8 cellular contexts compared by ENCODE assay signal in genomic region chr1:36155560-36156328, GRCh38. TPM values are rescaled to one million over a fixed set of nuclear protein-coding genes. Genes with fewer than 3 reads are reported as not detected.
DNase-seq lines count a peak whose midpoint lies in the region; ATAC-seq and TF ChIP-seq lines count a peak whose summit lies in the region.

TSS of gene MAP7D1 (plus strand) at chr1:36156160. CDS start at chr1:36156418, 258 bp downstream.

- H3K4me3 ChIP-seq in KMS-11 (IDR thresholded peaks at IDR 0.05; ENCODE audit: insufficient read depth, low read depth, low read length): peak within 1 kb of the TSS; percentile 70
- H3K4me3 ChIP-seq in SK-N-MC: peak within 1 kb of the TSS; percentile 98
- peak within 1 kb of the TSS; percentile 77 for H3K4me3 ChIP-seq in suprapubic skin

- TF ChIP-seq CTCF in KMS-11 (conservative IDR thresholded peaks at IDR 0.05; ENCODE audit: low read depth, low read length) (no peak), suprapubic skin (IDR thresholded peaks at IDR 0.05) (no peak)

- H3K9me3 ChIP-seq in SK-N-MC (ENCODE audit: low read depth, low read length): no peaks in the 10 kb centered on the region
- H3K9me3 ChIP-seq in suprapubic skin: no peaks in the 10 kb centered on the region

- H3K27ac ChIP-seq in KMS-11: peak within 1 kb of the TSS; percentile 81
- H3K27ac ChIP-seq in SK-N-MC: peak within 1 kb of the TSS; percentile 89
- H3K27ac ChIP-seq in suprapubic skin: peak within 1 kb of the TSS; percentile 95

- H3K4me1 ChIP-seq in KMS-11 (ENCODE audit: low read depth, poor library complexity, severe bottlenecking) (peaks cover 59% of the 10 kb centered on the region), suprapubic skin (peaks cover 71% of the 10 kb centered on the region)

- H3K36me3 ChIP-seq in KMS-11 (ENCODE audit: insufficient read depth): no peaks in the 10 kb centered on the region
- peaks cover 9% of the 10 kb centered on the region; the same call in 1 of the 2 replicates for H3K36me3 ChIP-seq in SK-N-MC (ENCODE audit: insufficient read depth, low read length)
- no peaks in the 10 kb centered on the region for H3K36me3 ChIP-seq in suprapubic skin

- DNase-seq in DMS114 treated with DMSO at 0.1 percent for 48 hours (lab: John Stamatoyannopoulos, UW; ENCODE audit: unreplicated experiment) (peak; percentile 47), SK-N-MC (ENCODE audit: low read depth, low spot score) (no peak), germinal center (ENCODE audit: low spot score) (peak; percentile 84), occipital lobe (lab: John Stamatoyannopoulos, UW) (peak; percentile 89), suprapubic skin (ENCODE audit: low spot score in 2 of 2) (peak; percentile 92)
- peak; percentile 85 for DNase-seq in activated naive CD4-positive, alpha-beta T cell treated with Interleukin-2 at 50 U/mL for 16 hours

- peak; percentile 48 for ATAC-seq in GM21529 (IDR thresholded peaks at IDR 0.05; ENCODE audit: unreplicated experiment)

- peak within 1 kb of the TSS; percentile 97 for H3K4me2 ChIP-seq in KMS-11

- H2AFZ ChIP-seq in KMS-11 (ENCODE audit: low read depth): peak within 1 kb of the TSS; percentile 73

- H3K27me3 ChIP-seq in KMS-11 (ENCODE audit: insufficient read depth, low read depth): no peaks in the 10 kb centered on the region
- no peaks in the 10 kb centered on the region for H3K27me3 ChIP-seq in suprapubic skin

- WGBS in suprapubic skin: 20% methylated on average over 1 of the region's 84 CpGs

- H3K9ac ChIP-seq in KMS-11: peak within 1 kb of the TSS; percentile 95
- peak within 1 kb of the TSS; percentile 88 for H3K9ac ChIP-seq in SK-N-MC (ENCODE audit: insufficient read length)

- H3K79me2 ChIP-seq in KMS-11 (ENCODE audit: insufficient read depth, low read depth): peaks cover 52% of the 10 kb centered on the region

- TF ChIP-seq POLR2A in suprapubic skin (IDR thresholded peaks at IDR 0.05): peak; percentile 16 to 53

- no peak for TF ChIP-seq EP300 in suprapubic skin (IDR thresholded peaks at IDR 0.05)

- H4K20me1 ChIP-seq in KMS-11 (ENCODE audit: insufficient read depth): 0 out of 2 replicates have a peak, but pooled peaks cover 3% of the 10 kb centered on the region

RNA-seq across cellular contexts. Expression of gene MAP7D1, which starts in this region (rescaled TPM):
- 49.6 TPM for total RNA-seq in occipital lobe
- 100 to 1,000 TPM in 1 of 4 donors, 10 to 100 TPM in 3; 80.0 to 119 (median 94.6) TPM for total RNA-seq in suprapubic skin
